ENCODE assay signal across 11 cellular contexts in genomic region chr5:96582343-96582742, GRCh38.
DNase-seq lines count a peak whose midpoint lies in the region; ATAC-seq and TF ChIP-seq lines count a peak whose summit lies in the region.
"Had no signal": no experiment of that assay in that cellular context is flagged by ENCODE, and none has a peak within 500 bp of the region (broad histone marks: within the 10 kb centered on the region; RNA-seq: fewer than 3 reads in every experiment).

No MANE protein-coding gene starts in this region.

- peaks cover 4% of the 10 kb centered on the region; the same call in 1 of the 2 replicates for H3K9me2 ChIP-seq in GM23338 (ENCODE audit: insufficient read depth)

- H3K79me2 ChIP-seq in GM23338 (replicated peaks; ENCODE audit: insufficient read depth) (no peaks in the 10 kb centered on the region), osteoblast (ENCODE audit: insufficient read depth, low read length) (no peaks in the 10 kb centered on the region)

- no peaks in the 10 kb centered on the region for H3F3A ChIP-seq in GM23338 (replicated peaks; ENCODE audit: low read depth)

- no peak for TF ChIP-seq CTCF in GM23338 (conservative IDR thresholded peaks at IDR 0.05; ENCODE audit: low read depth in 2 of 2)
- TF ChIP-seq CTCF in osteoblast (IDR thresholded peaks at IDR 0.05; ENCODE audit: extremely low read depth, low read depth, low read length): no peak
- TF ChIP-seq CTCF in esophagus squamous epithelium (IDR thresholded peaks at IDR 0.05): no peak

- DNase-seq in GM23338 (ENCODE audit: low spot score): no peak
- DNase-seq in NCI-H2171 (lab: John Stamatoyannopoulos, UW): peak; percentile 9
- peak in 33 of 58 donors; percentile 2 to 70 (median 24) for DNase-seq in anterior cingulate cortex (lab: John Stamatoyannopoulos, UW)
- DNase-seq in osteoblast (ENCODE audit: insufficient read length, low spot score, missing footprints): no peak
- no peak for DNase-seq in NOMO-1 treated with DMSO at 0.1 percent for 48 hours (lab: John Stamatoyannopoulos, UW; ENCODE audit: unreplicated experiment)
- DNase-seq in esophagus squamous epithelium (lab: John Stamatoyannopoulos, UW): no peak
- DNase-seq in activated CD8-positive, alpha-beta memory T cell treated with anti-CD3 and anti-CD28 coated beads, Interleukin-2, amount 50 U/mL, for 48 hours: no peak
- DNase-seq: SJCRH30; stimulated activated CD4-positive, alpha-beta T cell treated with anti-CD3 and anti-CD28 coated beads, Interleukin-15, amount 100 ng/mL, for 24 hours had no signal

- H3K9me3 Mint-ChIP-seq in GM23338: no peaks in the 10 kb centered on the region

- ATAC-seq in GM23338: no peak
- ATAC-seq in HG02981 (IDR thresholded peaks at IDR 0.05; ENCODE audit: unreplicated experiment): no peak

- no peaks in the 10 kb centered on the region for H3K36me3 Mint-ChIP-seq in GM23338 (ENCODE audit: low read depth)
- H3K36me3 Mint-ChIP-seq: brain had no signal

- H3K4me1 ChIP-seq in GM23338 (ENCODE audit: insufficient read depth): no peaks in the 10 kb centered on the region
- peaks cover 5% of the 10 kb centered on the region for H3K4me1 ChIP-seq in osteoblast (ENCODE audit: insufficient read depth, low read length)
- no peaks in the 10 kb centered on the region for H3K4me1 ChIP-seq in esophagus squamous epithelium
- H3K4me1 ChIP-seq: SJCRH30 had no signal

- no peaks in the 10 kb centered on the region for H3K9me3 ChIP-seq in osteoblast (ENCODE audit: low read depth, low read length)
- no peaks in the 10 kb centered on the region for H3K9me3 ChIP-seq in esophagus squamous epithelium
- H3K9me3 ChIP-seq: SJCRH30 had no signal

- H3K4me2 ChIP-seq in GM23338 (no peak overlapping the region), osteoblast (ENCODE audit: insufficient read depth, low read length) (peak overlapping the region; percentile 79)

- 68 to 79% methylated on average over 11 of the region's 11 CpGs for WGBS in esophagus squamous epithelium, 2 donors

- H3K4me1 Mint-ChIP-seq in GM23338: no peaks in the 10 kb centered on the region
- H3K4me1 Mint-ChIP-seq: brain had no signal

- H2AFZ ChIP-seq in GM23338 (no peak overlapping the region), osteoblast (ENCODE audit: low read length) (peak overlapping the region; percentile 75)

- no peaks in the 10 kb centered on the region for H3K27me3 Mint-ChIP-seq in GM23338 (ENCODE audit: insufficient read depth, low read depth, poor library complexity)

- no peaks in the 10 kb centered on the region for H3K27me3 ChIP-seq in GM23338 (ENCODE audit: insufficient read depth)
- H3K27me3 ChIP-seq in osteoblast (ENCODE audit: insufficient read depth, low read length): no peaks in the 10 kb centered on the region
- no peaks in the 10 kb centered on the region for H3K27me3 ChIP-seq in esophagus squamous epithelium

- no peak overlapping the region for H3K4me3 ChIP-seq in GM23338
- peak overlapping the region; percentile 59 for H3K4me3 ChIP-seq in osteoblast (ENCODE audit: insufficient read depth, low read length)
- H3K4me3 ChIP-seq in esophagus squamous epithelium: no peak overlapping the region
- H3K4me3 ChIP-seq: SJCRH30 had no signal

- intact Hi-C loops in esophagus squamous epithelium (cut with DNase I): no loop called here

- H3K4me3 Mint-ChIP-seq in GM23338: no peak overlapping the region

- H3K27ac ChIP-seq in GM23338 (ENCODE audit: low read depth) (no peak overlapping the region), osteoblast (ENCODE audit: low read depth, low read length) (peak overlapping the region; percentile 37), esophagus squamous epithelium (no peak overlapping the region)
- H3K27ac ChIP-seq: SJCRH30 had no signal

- 0 out of 2 replicates have a peak overlapping the region, but pooled peaks have one; percentile 46 for H3K27ac Mint-ChIP-seq in GM23338

- H4K20me1 ChIP-seq in GM23338 (replicated peaks; ENCODE audit: insufficient read depth) (no peaks in the 10 kb centered on the region), osteoblast (ENCODE audit: insufficient read depth, low read length) (no peaks in the 10 kb centered on the region)

- H3K36me3 ChIP-seq in GM23338 (ENCODE audit: insufficient read depth) (no peaks in the 10 kb centered on the region), osteoblast (ENCODE audit: insufficient read depth, low read length) (no peaks in the 10 kb centered on the region), esophagus squamous epithelium (no peaks in the 10 kb centered on the region)
- H3K36me3 ChIP-seq: SJCRH30 had no signal

- TF ChIP-seq POLR2A in esophagus squamous epithelium (IDR thresholded peaks at IDR 0.05): no peak

TF ChIP-seq in GM23338, 12 proteins besides CTCF, POLR2A, EP300 and RAD21 (continues in another document):
- TF ChIP-seq NANOG (IDR thresholded peaks at IDR 0.05; ENCODE audit: borderline replicate concordance) (no peak), CREB1 (CRISPR knock-in tag; IDR thresholded peaks at IDR 0.05; ENCODE audit: low read depth) (no peak), JUNB (IDR thresholded peaks at IDR 0.05; ENCODE audit: unreplicated experiment) (no peak), EZH2 (IDR thresholded peaks at IDR 0.05; ENCODE audit: low read depth, unreplicated experiment) (no peak), STAT1 (IDR thresholded peaks at IDR 0.05; ENCODE audit: unreplicated experiment) (no peak), POLR2AphosphoS5 (IDR thresholded peaks at IDR 0.05; ENCODE audit: low read depth) (no peak), ZNF114 (CRISPR knock-in tag; IDR thresholded peaks at IDR 0.05) (no peak), EZH2phosphoT487 (IDR thresholded peaks at IDR 0.05; ENCODE audit: unreplicated experiment) (no peak), ZNF331 (CRISPR knock-in tag; IDR thresholded peaks at IDR 0.05; ENCODE audit: low read depth) (no peak)
- TF ChIP-seq, protein P1, sequence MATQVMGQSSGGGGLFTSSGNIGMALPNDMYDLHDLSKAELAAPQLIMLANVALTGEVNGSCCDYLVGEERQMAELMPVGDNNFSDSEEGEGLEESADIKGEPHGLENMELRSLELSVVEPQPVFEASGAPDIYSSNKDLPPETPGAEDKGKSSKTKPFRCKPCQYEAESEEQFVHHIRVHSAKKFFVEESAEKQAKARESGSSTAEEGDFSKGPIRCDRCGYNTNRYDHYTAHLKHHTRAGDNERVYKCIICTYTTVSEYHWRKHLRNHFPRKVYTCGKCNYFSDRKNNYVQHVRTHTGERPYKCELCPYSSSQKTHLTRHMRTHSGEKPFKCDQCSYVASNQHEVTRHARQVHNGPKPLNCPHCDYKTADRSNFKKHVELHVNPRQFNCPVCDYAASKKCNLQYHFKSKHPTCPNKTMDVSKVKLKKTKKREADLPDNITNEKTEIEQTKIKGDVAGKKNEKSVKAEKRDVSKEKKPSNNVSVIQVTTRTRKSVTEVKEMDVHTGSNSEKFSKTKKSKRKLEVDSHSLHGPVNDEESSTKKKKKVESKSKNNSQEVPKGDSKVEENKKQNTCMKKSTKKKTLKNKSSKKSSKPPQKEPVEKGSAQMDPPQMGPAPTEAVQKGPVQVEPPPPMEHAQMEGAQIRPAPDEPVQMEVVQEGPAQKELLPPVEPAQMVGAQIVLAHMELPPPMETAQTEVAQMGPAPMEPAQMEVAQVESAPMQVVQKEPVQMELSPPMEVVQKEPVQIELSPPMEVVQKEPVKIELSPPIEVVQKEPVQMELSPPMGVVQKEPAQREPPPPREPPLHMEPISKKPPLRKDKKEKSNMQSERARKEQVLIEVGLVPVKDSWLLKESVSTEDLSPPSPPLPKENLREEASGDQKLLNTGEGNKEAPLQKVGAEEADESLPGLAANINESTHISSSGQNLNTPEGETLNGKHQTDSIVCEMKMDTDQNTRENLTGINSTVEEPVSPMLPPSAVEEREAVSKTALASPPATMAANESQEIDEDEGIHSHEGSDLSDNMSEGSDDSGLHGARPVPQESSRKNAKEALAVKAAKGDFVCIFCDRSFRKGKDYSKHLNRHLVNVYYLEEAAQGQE (IDR thresholded peaks at IDR 0.05; ENCODE audit: unreplicated experiment): no peak
- TF ChIP-seq, protein P2, sequence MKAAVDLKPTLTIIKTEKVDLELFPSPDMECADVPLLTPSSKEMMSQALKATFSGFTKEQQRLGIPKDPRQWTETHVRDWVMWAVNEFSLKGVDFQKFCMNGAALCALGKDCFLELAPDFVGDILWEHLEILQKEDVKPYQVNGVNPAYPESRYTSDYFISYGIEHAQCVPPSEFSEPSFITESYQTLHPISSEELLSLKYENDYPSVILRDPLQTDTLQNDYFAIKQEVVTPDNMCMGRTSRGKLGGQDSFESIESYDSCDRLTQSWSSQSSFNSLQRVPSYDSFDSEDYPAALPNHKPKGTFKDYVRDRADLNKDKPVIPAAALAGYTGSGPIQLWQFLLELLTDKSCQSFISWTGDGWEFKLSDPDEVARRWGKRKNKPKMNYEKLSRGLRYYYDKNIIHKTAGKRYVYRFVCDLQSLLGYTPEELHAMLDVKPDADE (IDR thresholded peaks at IDR 0.05): no peak

Comparison
In these comparisons a context has a peak if more than half of its experiments do, and no peak if none do; other contexts are left out.
1. DNase-seq: peak in NCI-H2171 (single experiment) and anterior cingulate cortex (33 of 58); none in GM23338 (single experiment), osteoblast (single experiment), NOMO-1 treated with DMSO at 0.1 percent for 48 hours (single experiment), esophagus squamous epithelium (single experiment) and activated CD8-positive, alpha-beta memory T cell treated with anti-CD3 and anti-CD28 coated beads, Interleukin-2, amount 50 U/mL, for 48 hours (single experiment).